15 cellular contexts compared by ENCODE assay signal in genomic region chr9:133873006-133873780, GRCh38.
DNase-seq lines count a peak whose midpoint lies in the region; ATAC-seq and TF ChIP-seq lines count a peak whose summit lies in the region.
"Had no signal": no experiment of that assay in that cellular context is flagged by ENCODE, and none has a peak within 500 bp of the region (broad histone marks: within the 10 kb centered on the region; RNA-seq: fewer than 3 reads in every experiment).

No MANE protein-coding gene starts in this region.

- peak overlapping the region; percentile 34 for H3K9ac ChIP-seq in neuronal stem cell (ENCODE audit: low read depth, low read length, poor library complexity)

- TF ChIP-seq CTCF in brain microvascular endothelial cell (IDR thresholded peaks at IDR 0.05; ENCODE audit: low read depth, low read length, missing control alignments) = no peak
- TF ChIP-seq CTCF in tibial artery (IDR thresholded peaks at IDR 0.05) = no peak

- H3K27ac ChIP-seq in brain microvascular endothelial cell = peak overlapping the region; percentile 46
- H3K27ac ChIP-seq in neuronal stem cell (replicated peaks; ENCODE audit: low read length) = no peak overlapping the region
- H3K27ac ChIP-seq in tibial artery = no peak overlapping the region
- H3K27ac ChIP-seq: uterus had no signal

- no peaks in the 10 kb centered on the region for H3K36me3 ChIP-seq in brain microvascular endothelial cell (replicated peaks)
- peaks cover 2 to 5% of the 10 kb centered on the region in 2 donors for H3K36me3 ChIP-seq in neuronal stem cell (replicated peaks in 1 of 2; ENCODE audit: control insufficient read depth in 2 of 2, insufficient read depth in 2 of 2, low read length in 2 of 2)
- H3K36me3 ChIP-seq in tibial artery = no peaks in the 10 kb centered on the region
- H3K36me3 ChIP-seq: uterus had no signal

- H3K27me3 ChIP-seq in brain microvascular endothelial cell (replicated peaks) (no peaks in the 10 kb centered on the region), neuronal stem cell (ENCODE audit: control insufficient read depth in 3 of 3, insufficient read depth in 3 of 3, low read depth in 1 of 3, low read length in 3 of 3) (no peaks in the 10 kb centered on the region), tibial artery (no peaks in the 10 kb centered on the region)
- H3K27me3 ChIP-seq: uterus had no signal

- H2AK5ac ChIP-seq in neuronal stem cell (ENCODE audit: low read depth, low read length) = peak overlapping the region; percentile 21

- H2BK12ac ChIP-seq in neuronal stem cell (ENCODE audit: low read length) = no peak overlapping the region

- H2BK120ac ChIP-seq in neuronal stem cell (ENCODE audit: low read depth, low read length) = no peak overlapping the region

- no peak overlapping the region for H3K4ac ChIP-seq in neuronal stem cell (ENCODE audit: low read length)

- H3K14ac ChIP-seq in neuronal stem cell (ENCODE audit: low read length) = peak overlapping the region; percentile 39

- peak overlapping the region; percentile 35 for H3K18ac ChIP-seq in neuronal stem cell (ENCODE audit: low read length)

- H3K4me3 ChIP-seq in brain microvascular endothelial cell (ENCODE audit: low read depth, low read length) (no peak overlapping the region), neuronal stem cell (ENCODE audit: low read length in 2 of 2) (no peak overlapping the region), tibial artery (no peak overlapping the region)
- H3K4me3 ChIP-seq: uterus had no signal

- H3K4me2 ChIP-seq in neuronal stem cell (ENCODE audit: insufficient read depth, low read length, poor library complexity, severe bottlenecking) = no peak overlapping the region

- no peak for ATAC-seq in GM18909 (IDR thresholded peaks at IDR 0.05; ENCODE audit: poor library complexity, unreplicated experiment)
- no peak for ATAC-seq in GM18907 (IDR thresholded peaks at IDR 0.05; ENCODE audit: unreplicated experiment)
- ATAC-seq: activated T-cell treated with anti-CD3 and anti-CD28 coated beads, Interleukin-2, amount 50 U/mL, for 4 hours had no signal

- DNase-seq in COR-L47 (lab: John Stamatoyannopoulos, UW) (peak; percentile 53), NCI-H146 treated with DMSO at 0.1 percent for 48 hours (lab: John Stamatoyannopoulos, UW; ENCODE audit: unreplicated experiment) (peak; percentile 18), brain microvascular endothelial cell (no peak), neuronal stem cell (ENCODE audit: low spot score) (no peak), DMS53 treated with DMSO at 0.1 percent for 48 hours (lab: John Stamatoyannopoulos, UW; ENCODE audit: unreplicated experiment) (no peak), tibial artery (no peak)
- DNase-seq: activated CD4-positive, alpha-beta T cell treated with anti-CD3 and anti-CD28 coated beads, Interleukin-2, amount 10 ng/mL, durations not matched to agents 7 days and 5 days; activated T-cell treated with anti-CD3 and anti-CD28 coated beads, Interleukin-2, amount 50 U/mL, for 4 hours; AML-193; amniotic stem cell; MV-4-11; stimulated activated CD8-positive, alpha-beta memory T cell treated with anti-CD3 and anti-CD28 coated beads, Interleukin-4, amount 100 ng/mL, for 48 hours; uterus had no signal

- H3K9me3 ChIP-seq in neuronal stem cell (replicated peaks in 1 of 2; ENCODE audit: control insufficient read depth in 2 of 2, insufficient read depth in 1 of 2, low read depth in 1 of 2, low read length in 2 of 2) = no peaks in the 10 kb centered on the region
- H3K9me3 ChIP-seq in tibial artery = no peaks in the 10 kb centered on the region
- H3K9me3 ChIP-seq: uterus had no signal

- in situ Hi-C loops in brain microvascular endothelial cell (cut with HindIII; ENCODE audit: low pct_ligation_motif_present, low sequenced_read_pairs) = no loop called here

- no peak overlapping the region for H4K8ac ChIP-seq in neuronal stem cell (ENCODE audit: low read depth, low read length)

- peaks cover 32% of the 10 kb centered on the region for H3K79me1 ChIP-seq in neuronal stem cell (ENCODE audit: low read depth, low read length)

- H2AFZ ChIP-seq in neuronal stem cell (ENCODE audit: low read length) = no peak overlapping the region

- H3K23ac ChIP-seq in neuronal stem cell (ENCODE audit: low read depth, low read length, poor library complexity) = peak overlapping the region; percentile 67

- no peak overlapping the region for H4K91ac ChIP-seq in neuronal stem cell (ENCODE audit: low read depth, low read length, poor library complexity)

- intact Hi-C loops in tibial artery (cut with DNase I; ENCODE audit: low total_unique reads) = no loop called here

- no CpG with 5 or more reads among the region's 18 CpGs for WGBS in neuronal stem cell (ENCODE audit: extremely low coverage in 2 of 2, insufficient read length in 2 of 2, insufficient replicate concordance in 1 of 2), 2 donors

- no peak overlapping the region for H2BK15ac ChIP-seq in neuronal stem cell (ENCODE audit: low read length)

- peaks cover 24% of the 10 kb centered on the region in 2 donors for H3K4me1 ChIP-seq in neuronal stem cell (ENCODE audit: control insufficient read depth in 2 of 2, insufficient read depth in 1 of 2, low read depth in 1 of 2, low read length in 2 of 2)
- H3K4me1 ChIP-seq in tibial artery = peaks cover 0 to 11% (median 0%) of the 10 kb centered on the region in 4 donors
- H3K4me1 ChIP-seq: uterus had no signal

- peak overlapping the region; percentile 42 for H2BK5ac ChIP-seq in neuronal stem cell (ENCODE audit: low read length)

Comparison
In these comparisons a context has a peak if more than half of its experiments do, and no peak if none do; other contexts are left out.
1. DNase-seq: peak in COR-L47 (single experiment) and NCI-H146 treated with DMSO at 0.1 percent for 48 hours (single experiment); none in brain microvascular endothelial cell (single experiment), neuronal stem cell (single experiment), DMS53 treated with DMSO at 0.1 percent for 48 hours (single experiment) and tibial artery (0 of 2).